ENCODE assay signal across 15 cellular contexts in genomic region chr22:32632650-32633049, GRCh38.
"Had no signal": no experiment of that assay in that cellular context is flagged by ENCODE, and none has a peak within 500 bp of the region (broad histone marks: within the 10 kb centered on the region; RNA-seq: fewer than 3 reads in every experiment).

No MANE protein-coding gene starts in this region.

- H3K9me3 Mint-ChIP-seq: activated B cell treated with CpG ODN at 0.5 μM for 24 hours; activated CD4-positive, alpha-beta memory T cell treated with anti-CD3 and anti-CD28 coated beads for 36 hours; activated naive CD8-positive, alpha-beta T cell treated with anti-CD3 and anti-CD28 coated beads for 36 hours; mesothelial cell of epicardium; nephron; T-cell had no signal

- ATAC-seq: T-cell had no signal

- H3K9me3 ChIP-seq: uterus had no signal

- H3K4me3 Mint-ChIP-seq: activated B cell treated with CpG ODN at 0.5 μM for 24 hours; activated CD4-positive, alpha-beta memory T cell treated with anti-CD3 and anti-CD28 coated beads for 36 hours; activated naive CD8-positive, alpha-beta T cell treated with anti-CD3 and anti-CD28 coated beads for 36 hours; mesothelial cell of epicardium; nephron; T-cell had no signal

- H3K36me3 ChIP-seq: uterus had no signal

- H3K27ac Mint-ChIP-seq: activated B cell treated with CpG ODN at 0.5 μM for 24 hours; activated CD4-positive, alpha-beta memory T cell treated with anti-CD3 and anti-CD28 coated beads for 36 hours; activated naive CD8-positive, alpha-beta T cell treated with anti-CD3 and anti-CD28 coated beads for 36 hours; mesothelial cell of epicardium; nephron; T-cell had no signal

- H3K27me3 ChIP-seq: uterus had no signal

- DNase-seq: activated B cell treated with CpG ODN at 0.5 μM for 24 hours; activated CD4-positive, alpha-beta memory T cell treated with anti-CD3 and anti-CD28 coated beads for 36 hours; activated CD4-positive, alpha-beta T cell treated with anti-CD3 and anti-CD28 coated beads for 4 hours; activated naive CD8-positive, alpha-beta T cell treated with anti-CD3 and anti-CD28 coated beads for 36 hours; amniotic stem cell; dermis blood vessel endothelial cell; foreskin melanocyte; kidney glomerular epithelial cell; stimulated activated CD4-positive, alpha-beta T cell treated with anti-CD3 and anti-CD28 coated beads, Interleukin-15, amount 100 ng/mL, for 24 hours; stimulated activated CD4-positive, alpha-beta T cell treated with anti-CD3 and anti-CD28 coated beads, Interleukin-2, amount 100 ng/mL, for 48 hours; T-cell; uterus had no signal

- H3K27ac ChIP-seq: SK-N-MC had no signal

- H3K4me1 Mint-ChIP-seq: activated B cell treated with CpG ODN at 0.5 μM for 24 hours had no signal

- H3K4me3 ChIP-seq: SK-N-MC, uterus had no signal
